Comparison of ENCODE assay signal across 16 cellular contexts in the genomic region with DNA sequence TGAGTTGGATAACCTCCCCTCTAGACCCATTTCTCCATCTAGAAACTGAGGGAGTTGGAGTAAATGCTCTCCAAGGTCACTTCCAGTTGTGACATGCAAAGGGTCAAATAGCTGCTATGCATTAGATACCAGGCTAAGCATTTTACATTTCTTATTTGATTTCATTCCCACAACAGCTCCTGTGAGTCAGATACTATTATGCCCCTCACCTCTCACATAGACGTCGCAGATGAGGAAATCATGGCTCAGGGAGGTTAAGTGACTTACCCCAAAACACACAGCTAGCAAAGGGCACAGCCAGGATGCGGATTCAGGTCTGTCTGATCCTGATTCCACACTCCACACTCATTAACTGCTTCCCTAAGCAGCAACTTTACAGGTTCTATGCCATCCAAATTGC. TPM values are rescaled to one million over a fixed set of nuclear protein-coding genes. Genes with fewer than 3 reads are reported as not detected.
DNase-seq lines count a peak whose midpoint lies in the region; TF ChIP-seq lines count a peak whose summit lies in the region.
"Had no signal": no experiment of that assay in that cellular context is flagged by ENCODE, and none has a peak within 500 bp of the region (broad histone marks: within the 10 kb centered on the region; RNA-seq: fewer than 3 reads in every experiment).

No MANE protein-coding gene starts in this region.

- no peaks in the 10 kb centered on the region; a peak in 3 of 22 replicates for H4K20me1 ChIP-seq in BLaER1 treated with 17β-estradiol and CSF1 and Interleukin-3, amounts not matched to agents 10 nM and 100 nM
- no peaks in the 10 kb centered on the region for H4K20me1 ChIP-seq in KMS-11 (ENCODE audit: insufficient read depth)

- H2AFZ ChIP-seq in KMS-11 (ENCODE audit: low read depth), result 0 out of 2 replicates have a peak overlapping the region, but pooled peaks have one; percentile 16

- H3K79me2 ChIP-seq in KMS-11 (ENCODE audit: insufficient read depth, low read depth), result no peaks in the 10 kb centered on the region

- H3K27me3 ChIP-seq in BLaER1 treated with 17β-estradiol and CSF1 and Interleukin-3, amounts not matched to agents 10 nM and 100 nM, result peaks cover 84 to 100% (median 100%) of the 10 kb centered on the region in 11 experiments
- no peaks in the 10 kb centered on the region for H3K27me3 ChIP-seq in KMS-11 (ENCODE audit: insufficient read depth, low read depth)
- no peaks in the 10 kb centered on the region for H3K27me3 ChIP-seq in neutrophil
- H3K27me3 ChIP-seq in H7 (ENCODE audit: control insufficient read depth, insufficient read depth, low read length), result no peaks in the 10 kb centered on the region

- H3K27ac ChIP-seq in BLaER1 treated with 17β-estradiol and CSF1 and Interleukin-3, amounts not matched to agents 10 nM and 100 nM, result peak overlapping the region in 3 of 11 experiments; percentile 8 to 54 (median 50); a peak in 1 of 22 replicates
- H3K27ac ChIP-seq in KMS-11 (peak overlapping the region; percentile 70), coronary artery (peak overlapping the region; percentile 16 to 86), neutrophil (peak overlapping the region; percentile 87)

- H3K9me3 ChIP-seq in BLaER1 treated with 17β-estradiol and CSF1 and Interleukin-3, amounts not matched to agents 10 nM and 100 nM (replicated peaks in 1 of 11), result no peaks in the 10 kb centered on the region
- no peaks in the 10 kb centered on the region for H3K9me3 ChIP-seq in neutrophil
- H3K9me3 ChIP-seq: heart right ventricle had no signal

- no peaks in the 10 kb centered on the region for H3K36me3 ChIP-seq in BLaER1 treated with 17β-estradiol and CSF1 and Interleukin-3, amounts not matched to agents 10 nM and 100 nM
- H3K36me3 ChIP-seq in KMS-11 (ENCODE audit: insufficient read depth) (no peaks in the 10 kb centered on the region), neutrophil (no peaks in the 10 kb centered on the region), H7 (replicated peaks; ENCODE audit: control insufficient read depth, insufficient read depth, low read length) (no peaks in the 10 kb centered on the region)
- H3K36me3 ChIP-seq: heart right ventricle had no signal

- no peak overlapping the region for H3K4me3 ChIP-seq in BLaER1 treated with 17β-estradiol and CSF1 and Interleukin-3, amounts not matched to agents 10 nM and 100 nM
- no peak overlapping the region for H3K4me3 ChIP-seq in KMS-11 (IDR thresholded peaks at IDR 0.05; ENCODE audit: insufficient read depth, low read depth, low read length)
- H3K4me3 ChIP-seq in coronary artery, result no peak overlapping the region
- H3K4me3 ChIP-seq in neutrophil (ENCODE audit: low read depth in 1 of 2, low read length in 1 of 2), result no peak overlapping the region
- H3K4me3 ChIP-seq in H7 (ENCODE audit: insufficient read depth, low read depth, low read length), result no peak overlapping the region
- H3K4me3 ChIP-seq: heart right ventricle had no signal

- H3K4me2 ChIP-seq in BLaER1 treated with 17β-estradiol and CSF1 and Interleukin-3, amounts not matched to agents 10 nM and 100 nM, result peak overlapping the region in 10 of 11 experiments; percentile 38 to 76 (median 62); a peak in 16 of 22 replicates
- H3K4me2 ChIP-seq in KMS-11, result peak overlapping the region; percentile 64

- TF ChIP-seq CTCF in KMS-11 (conservative IDR thresholded peaks at IDR 0.05; ENCODE audit: low read depth, low read length) (no peak), coronary artery (IDR thresholded peaks at IDR 0.05) (no peak), neutrophil (IDR thresholded peaks at IDR 0.05) (no peak)

- peaks cover 29 to 61% (median 49%) of the 10 kb centered on the region in 10 experiments for H3K4me1 ChIP-seq in BLaER1 treated with 17β-estradiol and CSF1 and Interleukin-3, amounts not matched to agents 10 nM and 100 nM
- H3K4me1 ChIP-seq in KMS-11 (ENCODE audit: low read depth, poor library complexity, severe bottlenecking) (peaks cover 70% of the 10 kb centered on the region), neutrophil (ENCODE audit: control insufficient read depth in 1 of 2, insufficient read depth in 1 of 2, low read depth in 1 of 2, low read length in 1 of 2) (peaks cover 55 to 63% of the 10 kb centered on the region in 2 experiments)

- no peak overlapping the region for H3K9ac ChIP-seq in BLaER1 treated with 17β-estradiol and CSF1 and Interleukin-3, amounts not matched to agents 10 nM and 100 nM
- H3K9ac ChIP-seq in KMS-11, result no peak overlapping the region; the same call in 1 of the 2 replicates

- DNase-seq in coronary artery (ENCODE audit: low spot score) (no peak), EL (no peak), H7 (no peak), NCI-H2227 treated with DMSO at 0.1 percent for 48 hours (lab: John Stamatoyannopoulos, UW) (no peak), epidermal melanocyte (ENCODE audit: insufficient read length, low spot score) (no peak)
- DNase-seq: activated CD4-positive, CD25-positive, alpha-beta regulatory T cell; GF-D8; GOT3; heart right ventricle; NCI-H1105 treated with DMSO at 0.1 percent for 48 hours; NCI-H510A; NK-92 treated with Interleukin-12 subunit alpha and Interleukin-12 subunit beta, amount 100 ng/mL, for 24 hours; T-helper 9 cell had no signal

RNA-seq across cellular contexts. Expression of a gene that starts 57.7 kb away (rescaled TPM):
- total RNA-seq in H7 (2014; rRNA removed; shearing (Covaris generic)), result 231 and 248 TPM in 2 replicates
